Comparison of ENCODE assay signal across 9 cellular contexts in genomic region chr19:35352448-35353304, GRCh38. TPM values are rescaled to one million over a fixed set of nuclear protein-coding genes. Genes with fewer than 3 reads are reported as not detected.
DNase-seq lines count a peak whose midpoint lies in the region; ATAC-seq and TF ChIP-seq lines count a peak whose summit lies in the region.
"Had no signal": no experiment of that assay in that cellular context is flagged by ENCODE, and none has a peak within 500 bp of the region (broad histone marks: within the 10 kb centered on the region; RNA-seq: fewer than 3 reads in every experiment).

No MANE protein-coding gene starts in this region.

- no peaks in the 10 kb centered on the region for H3K79me2 ChIP-seq in fibroblast of lung (ENCODE audit: control insufficient read depth, insufficient read depth, low read length)

- no peaks in the 10 kb centered on the region for H3K36me3 Mint-ChIP-seq in activated T-cell treated with anti-CD3 and anti-CD28 coated beads, Interleukin-2, amount 50 U/mL, for 24 hours (ENCODE audit: low read depth)
- H3K36me3 Mint-ChIP-seq in natural killer cell treated with Interleukin-12 subunit alpha and Interleukin-12 subunit beta and Interleukin-15 and Interleukin-18, amount 100 ng/mL, for 72 hours, result no peaks in the 10 kb centered on the region
- H3K36me3 Mint-ChIP-seq: activated naive CD4-positive, alpha-beta T cell treated with anti-CD3 and anti-CD28 coated beads, Interleukin-2, amount 50 U/mL, for 24 hours had no signal

- H3K4me2 ChIP-seq in fibroblast of lung (ENCODE audit: extremely low read depth, insufficient read depth, low read length), result no peak overlapping the region

- no peaks in the 10 kb centered on the region for H3K27me3 Mint-ChIP-seq in activated T-cell treated with anti-CD3 and anti-CD28 coated beads, Interleukin-2, amount 50 U/mL, for 24 hours
- peaks cover 0 to 11% of the 10 kb centered on the region in 2 donors for H3K27me3 Mint-ChIP-seq in natural killer cell treated with Interleukin-12 subunit alpha and Interleukin-12 subunit beta and Interleukin-15 and Interleukin-18, amount 100 ng/mL, for 72 hours
- H3K27me3 Mint-ChIP-seq: activated naive CD4-positive, alpha-beta T cell treated with anti-CD3 and anti-CD28 coated beads, Interleukin-2, amount 50 U/mL, for 24 hours had no signal

- peak; percentile 45 to 74 for ATAC-seq in natural killer cell treated with Interleukin-12 subunit alpha and Interleukin-12 subunit beta and Interleukin-15 and Interleukin-18, amount 100 ng/mL, for 72 hours
- ATAC-seq in HG03571 (IDR thresholded peaks at IDR 0.05; ENCODE audit: unreplicated experiment), result no peak

- peaks cover 29% of the 10 kb centered on the region for H3K4me1 Mint-ChIP-seq in activated T-cell treated with anti-CD3 and anti-CD28 coated beads, Interleukin-2, amount 50 U/mL, for 24 hours (ENCODE audit: low read depth)
- H3K4me1 Mint-ChIP-seq in natural killer cell treated with Interleukin-12 subunit alpha and Interleukin-12 subunit beta and Interleukin-15 and Interleukin-18, amount 100 ng/mL, for 72 hours (ENCODE audit: low read depth in 2 of 2), result peaks cover 17 to 37% of the 10 kb centered on the region in 2 donors

- DNase-seq in DMS153 (lab: John Stamatoyannopoulos, UW) (peak; percentile 78), OCI-M1 (lab: John Stamatoyannopoulos, UW) (peak; percentile 87), fibroblast of lung (ENCODE audit: low read depth in 2 of 2) (peak; percentile 46 to 76)
- peak; percentile 57 for DNase-seq in Jurkat, Clone E6-1 (ENCODE audit: low read depth, low spot score)
- peak; percentile 78 for DNase-seq in activated T-cell treated with anti-CD3 and anti-CD28 coated beads, Interleukin-2, amount 50 U/mL, for 24 hours
- peak; percentile 78 for DNase-seq in natural killer cell treated with Interleukin-12 subunit alpha and Interleukin-12 subunit beta and Interleukin-15 and Interleukin-18, amount 100 ng/mL, for 72 hours (ENCODE audit: low spot score)
- DNase-seq in stimulated activated naive CD4-positive, alpha-beta T cell (lab: John Stamatoyannopoulos, UW), result peak; percentile 37 to 78 (median 50)

- no peaks in the 10 kb centered on the region for H3K36me3 ChIP-seq in fibroblast of lung (ENCODE audit: control insufficient read depth, insufficient read depth, low read length)

- H4K20me1 ChIP-seq in fibroblast of lung (ENCODE audit: control insufficient read depth, extremely low read depth, insufficient read depth, low read length), result no peaks in the 10 kb centered on the region

- no peaks in the 10 kb centered on the region for H3K4me1 ChIP-seq in fibroblast of lung (ENCODE audit: control insufficient read depth, extremely low read depth, insufficient read depth, low read length)

- no peak overlapping the region for H3K4me3 ChIP-seq in Jurkat, Clone E6-1 (ENCODE audit: low read length)
- H3K4me3 ChIP-seq in fibroblast of lung (replicated peaks in 1 of 4; ENCODE audit: control extremely low read depth in 1 of 4, insufficient read depth in 1 of 4, low read depth in 3 of 4, low read length in 4 of 4), result no peak overlapping the region

- H3K27me3 ChIP-seq in fibroblast of lung (ENCODE audit: control insufficient read depth, insufficient read depth, low read length), result no peaks in the 10 kb centered on the region

- H2AFZ ChIP-seq in fibroblast of lung (ENCODE audit: low read length), result no peak overlapping the region

- peak; percentile 83 to 86 for TF ChIP-seq CTCF in fibroblast of lung (conservative IDR thresholded peaks at IDR 0.05 in 1 of 2, IDR thresholded peaks at IDR 0.05 in 1 of 2; ENCODE audit: low read depth in 1 of 2, low read length in 2 of 2)

- H3K9me3 Mint-ChIP-seq in activated T-cell treated with anti-CD3 and anti-CD28 coated beads, Interleukin-2, amount 50 U/mL, for 24 hours, result no peaks in the 10 kb centered on the region
- H3K9me3 Mint-ChIP-seq in natural killer cell treated with Interleukin-12 subunit alpha and Interleukin-12 subunit beta and Interleukin-15 and Interleukin-18, amount 100 ng/mL, for 72 hours, result no peaks in the 10 kb centered on the region
- H3K9me3 Mint-ChIP-seq: activated naive CD4-positive, alpha-beta T cell treated with anti-CD3 and anti-CD28 coated beads, Interleukin-2, amount 50 U/mL, for 24 hours had no signal

- H3K27ac Mint-ChIP-seq in activated T-cell treated with anti-CD3 and anti-CD28 coated beads, Interleukin-2, amount 50 U/mL, for 24 hours, result peak overlapping the region; percentile 59
- H3K27ac Mint-ChIP-seq in natural killer cell treated with Interleukin-12 subunit alpha and Interleukin-12 subunit beta and Interleukin-15 and Interleukin-18, amount 100 ng/mL, for 72 hours, result peak overlapping the region in 1 of 2 donors; percentile 84
- H3K27ac Mint-ChIP-seq: activated naive CD4-positive, alpha-beta T cell treated with anti-CD3 and anti-CD28 coated beads, Interleukin-2, amount 50 U/mL, for 24 hours had no signal

- no peaks in the 10 kb centered on the region for H3K9me3 ChIP-seq in fibroblast of lung (ENCODE audit: control insufficient read depth, insufficient read depth, low read depth, low read length)

- H3K4me3 Mint-ChIP-seq in activated T-cell treated with anti-CD3 and anti-CD28 coated beads, Interleukin-2, amount 50 U/mL, for 24 hours, result no peak overlapping the region
- H3K4me3 Mint-ChIP-seq in natural killer cell treated with Interleukin-12 subunit alpha and Interleukin-12 subunit beta and Interleukin-15 and Interleukin-18, amount 100 ng/mL, for 72 hours, result peak overlapping the region; percentile 39
- H3K4me3 Mint-ChIP-seq: activated naive CD4-positive, alpha-beta T cell treated with anti-CD3 and anti-CD28 coated beads, Interleukin-2, amount 50 U/mL, for 24 hours had no signal

- no peak overlapping the region for H3K27ac ChIP-seq in fibroblast of lung (ENCODE audit: insufficient read depth, low read length)

- no peak overlapping the region for H3K9ac ChIP-seq in fibroblast of lung (ENCODE audit: insufficient read depth, low read length)

RNA-seq across cellular contexts. Expression of gene FFAR1, which starts 5.0 kb away (rescaled TPM):
- not detected for polyA plus RNA-seq in Jurkat, Clone E6-1 (2012; ENCODE audit: insufficient read depth, insufficient read length)
- not detected in 2 replicates for total RNA-seq in fibroblast of lung
- not detected in 2 replicates for polyA plus RNA-seq in fibroblast of lung
- not detected in 2 replicates for polyA plus RNA-seq in fibroblast of lung (2012)
- polyA minus RNA-seq in fibroblast of lung (ENCODE audit: low replicate concordance), result not detected in 2 replicates
- under 1 TPM; 0.19 to 0.36 TPM for total RNA-seq in natural killer cell treated with Interleukin-12 subunit alpha and Interleukin-12 subunit beta and Interleukin-15 and Interleukin-18, amount 100 ng/mL, for 72 hours

RNA-seq across cellular contexts. Expression of gene FFAR3, which starts 5.6 kb away (rescaled TPM):
- not detected for polyA plus RNA-seq in Jurkat, Clone E6-1 (2012; ENCODE audit: insufficient read depth, insufficient read length)
- total RNA-seq in fibroblast of lung, result not detected in 2 replicates
- polyA plus RNA-seq in fibroblast of lung, result not detected in 2 replicates
- polyA plus RNA-seq in fibroblast of lung (2012), result not detected in 2 replicates
- not detected in 2 replicates for polyA minus RNA-seq in fibroblast of lung (ENCODE audit: low replicate concordance)
- total RNA-seq in natural killer cell treated with Interleukin-12 subunit alpha and Interleukin-12 subunit beta and Interleukin-15 and Interleukin-18, amount 100 ng/mL, for 72 hours, result under 1 TPM in 1 of 2 donors, not detected in 1; 0.62 TPM

RNA-seq across cellular contexts. Expression of gene GPR42, which starts 18.2 kb away (rescaled TPM):
- polyA plus RNA-seq in Jurkat, Clone E6-1 (2012; ENCODE audit: insufficient read depth, insufficient read length), result not detected
- total RNA-seq in fibroblast of lung, result not detected in 2 replicates
- polyA plus RNA-seq in fibroblast of lung, result not detected in 2 replicates
- not detected in 2 replicates for polyA plus RNA-seq in fibroblast of lung (2012)
- polyA minus RNA-seq in fibroblast of lung (ENCODE audit: low replicate concordance), result not detected in 2 replicates
- under 1 TPM in 1 of 2 donors, not detected in 1; 0.56 TPM for total RNA-seq in natural killer cell treated with Interleukin-12 subunit alpha and Interleukin-12 subunit beta and Interleukin-15 and Interleukin-18, amount 100 ng/mL, for 72 hours

RNA-seq across cellular contexts. Expression of gene CD22, which starts 23.7 kb away (rescaled TPM):
- polyA plus RNA-seq in Jurkat, Clone E6-1 (2012; ENCODE audit: insufficient read depth, insufficient read length), result not detected
- total RNA-seq in fibroblast of lung, result 1.2 TPM in 1 of 2 replicates, not detected in the other
- polyA plus RNA-seq in fibroblast of lung, result 0.15 and 0.95 TPM in 2 replicates
- 0.66 and 0.95 TPM in 2 replicates for polyA plus RNA-seq in fibroblast of lung (2012)
- 4.0 TPM in 1 of 2 replicates, not detected in the other for polyA minus RNA-seq in fibroblast of lung (ENCODE audit: low replicate concordance)
- total RNA-seq in natural killer cell treated with Interleukin-12 subunit alpha and Interleukin-12 subunit beta and Interleukin-15 and Interleukin-18, amount 100 ng/mL, for 72 hours, result 10 to 100 TPM in 1 of 2 donors, 1 to 10 TPM in 1; 1.1 to 15.0 TPM
